18 cellular contexts compared by ENCODE assay signal in the genomic region with DNA sequence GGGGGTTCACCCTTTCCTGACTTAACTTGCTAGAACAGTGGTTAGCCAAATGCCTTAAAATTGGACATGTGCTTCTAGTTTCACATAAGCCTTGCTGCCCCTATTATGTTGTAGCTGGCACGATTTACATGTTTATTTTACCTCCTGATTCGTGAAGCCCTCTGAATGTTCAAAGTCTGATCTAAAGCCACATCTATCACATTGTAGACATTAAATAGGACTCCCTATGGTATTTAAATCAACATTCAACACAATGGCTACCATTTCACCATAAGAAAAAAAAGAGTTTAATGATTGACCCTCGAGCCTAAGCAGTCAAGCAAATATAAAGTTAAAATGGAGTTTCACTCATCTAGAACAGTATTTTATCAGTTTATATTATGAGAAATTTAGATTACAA.
DNase-seq lines count a peak whose midpoint lies in the region; TF ChIP-seq lines count a peak whose summit lies in the region.
"Had no signal": no experiment of that assay in that cellular context is flagged by ENCODE, and none has a peak within 500 bp of the region (broad histone marks: within the 10 kb centered on the region; RNA-seq: fewer than 3 reads in every experiment).

No MANE protein-coding gene starts in this region.

- no peaks in the 10 kb centered on the region for H3K9me3 ChIP-seq in HEK293 (ENCODE audit: control insufficient read depth, insufficient read depth, low read depth, low read length)
- no peaks in the 10 kb centered on the region for H3K9me3 ChIP-seq in MG63
- H3K9me3 ChIP-seq: Caco-2, SK-N-SH had no signal

- TF ChIP-seq CTCF in HEK293 (tag by site-specific recombination; IDR thresholded peaks at IDR 0.05) = no peak

- POLR2A ChIA-PET in HEK293 (lab: Yijun Ruan, JAX) = no interaction called here

- CTCF ChIA-PET in HEK293 (lab: Yijun Ruan, JAX) = interaction anchor here (0.6 kb wide), 1 partner anchor 49 kb away, joined by 3 read pairs; no protein-coding TSS in a partner anchor

- DNase-seq in NCI-H345 treated with DMSO at 0.1 percent for 48 hours (lab: John Stamatoyannopoulos, UW; ENCODE audit: unreplicated experiment) = peak; percentile 17
- peak; percentile 14 for DNase-seq in fibroblast of peridontal ligament (ENCODE audit: extremely low read depth)
- peak; percentile 74 for DNase-seq in smooth muscle cell of the brain vasculature (ENCODE audit: low read depth, low spot score)
- DNase-seq in KG1 (lab: John Stamatoyannopoulos, UW) = no peak
- no peak for DNase-seq in MG63
- DNase-seq in stimulated activated CD4-positive, alpha-beta T cell treated with anti-CD3 and anti-CD28 coated beads, Interleukin-2, amount 100 ng/mL, for 24 hours = no peak
- DNase-seq: Caco-2; CD4-positive, alpha-beta T cell; GDM1; HFFc6; NCI-H1105; NCI-H146; NCI-H2029; NCI-H774; SIG-M5; SK-N-SH had no signal

- H3K36me3 ChIP-seq in HEK293 (ENCODE audit: control insufficient read depth in 2 of 2, insufficient read depth in 1 of 2, low read length in 2 of 2) = no peaks in the 10 kb centered on the region
- no peaks in the 10 kb centered on the region for H3K36me3 ChIP-seq in MG63

- peaks cover 12% of the 10 kb centered on the region for H3K4me1 ChIP-seq in HEK293 (ENCODE audit: control insufficient read depth, insufficient read depth, low read length)
- H3K4me1 ChIP-seq: Caco-2 had no signal

- no peak overlapping the region for H3K4me3 ChIP-seq in HEK293 (ENCODE audit: low read depth, low read length)
- no peak overlapping the region for H3K4me3 ChIP-seq in MG63

- H3K27me3 ChIP-seq in MG63 = no peaks in the 10 kb centered on the region

- H3K27ac ChIP-seq in HEK293 (ENCODE audit: extremely low read depth, low read depth, low read length) = 0 out of 2 replicates have a peak overlapping the region, but pooled peaks have one; percentile 24
- H3K27ac ChIP-seq: KMS-11 had no signal

TF ChIP-seq in HEK293, 187 proteins besides CTCF, POLR2A, EP300 and RAD21 (continues in another document):
- TF ChIP-seq ZNF37A (tag by site-specific recombination; IDR thresholded peaks at IDR 0.05) (no peak), ZNF514 (tag by site-specific recombination; IDR thresholded peaks at IDR 0.05) (no peak), SALL2 (tag by site-specific recombination; IDR thresholded peaks at IDR 0.05; ENCODE audit: borderline replicate concordance) (no peak), HOXD13 (CRISPR knock-in tag; IDR thresholded peaks at IDR 0.05; ENCODE audit: borderline replicate concordance) (no peak), ZNF274 (IDR thresholded peaks at IDR 0.05; ENCODE audit: low read length) (no peak), ZNF274 (tag by site-specific recombination; IDR thresholded peaks at IDR 0.05; ENCODE audit: borderline replicate concordance) (no peak), ZNF791 (tag by site-specific recombination; IDR thresholded peaks at IDR 0.05) (no peak), IKZF3 (tag by site-specific recombination; IDR thresholded peaks at IDR 0.05) (no peak), ZNF561 (tag by site-specific recombination; IDR thresholded peaks at IDR 0.05; ENCODE audit: borderline replicate concordance) (no peak), ZNF24 (tag by site-specific recombination; IDR thresholded peaks at IDR 0.05) (no peak), ZNF48 (tag by site-specific recombination; IDR thresholded peaks at IDR 0.05) (no peak), ZNF747 (tag by site-specific recombination; IDR thresholded peaks at IDR 0.05) (no peak), ZFP3 (tag by site-specific recombination; IDR thresholded peaks at IDR 0.05; ENCODE audit: low read depth) (no peak), ZNF544 (tag by site-specific recombination; IDR thresholded peaks at IDR 0.05) (no peak), RBAK (tag by site-specific recombination; IDR thresholded peaks at IDR 0.05) (no peak), HOXC10 (CRISPR knock-in tag; IDR thresholded peaks at IDR 0.05) (no peak), ZBTB1 (tag by site-specific recombination; IDR thresholded peaks at IDR 0.05) (no peak), OSR2 (tag by site-specific recombination; IDR thresholded peaks at IDR 0.05) (peak; percentile 62), ZNF837 (tag by site-specific recombination; IDR thresholded peaks at IDR 0.05) (no peak), ZSCAN30 (tag by site-specific recombination; IDR thresholded peaks at IDR 0.05) (0 out of 2 replicates have a peak, but pooled peaks have one; percentile 35), ZNF473 (tag by site-specific recombination; IDR thresholded peaks at IDR 0.05) (no peak), ZNF23 (tag by site-specific recombination; IDR thresholded peaks at IDR 0.05; ENCODE audit: borderline replicate concordance) (no peak), KLF7 (tag by site-specific recombination; IDR thresholded peaks at IDR 0.05; ENCODE audit: borderline replicate concordance) (no peak), ZIC2 (tag by site-specific recombination; IDR thresholded peaks at IDR 0.05) (peak; percentile 33), REPIN1 (tag by site-specific recombination; IDR thresholded peaks at IDR 0.05; ENCODE audit: low read depth) (no peak), ZNF416 (tag by site-specific recombination; IDR thresholded peaks at IDR 0.05) (no peak)
- TF ChIP-seq, protein P1, sequence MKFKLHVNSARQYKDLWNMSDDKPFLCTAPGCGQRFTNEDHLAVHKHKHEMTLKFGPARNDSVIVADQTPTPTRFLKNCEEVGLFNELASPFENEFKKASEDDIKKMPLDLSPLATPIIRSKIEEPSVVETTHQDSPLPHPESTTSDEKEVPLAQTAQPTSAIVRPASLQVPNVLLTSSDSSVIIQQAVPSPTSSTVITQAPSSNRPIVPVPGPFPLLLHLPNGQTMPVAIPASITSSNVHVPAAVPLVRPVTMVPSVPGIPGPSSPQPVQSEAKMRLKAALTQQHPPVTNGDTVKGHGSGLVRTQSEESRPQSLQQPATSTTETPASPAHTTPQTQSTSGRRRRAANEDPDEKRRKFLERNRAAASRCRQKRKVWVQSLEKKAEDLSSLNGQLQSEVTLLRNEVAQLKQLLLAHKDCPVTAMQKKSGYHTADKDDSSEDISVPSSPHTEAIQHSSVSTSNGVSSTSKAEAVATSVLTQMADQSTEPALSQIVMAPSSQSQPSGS (tag by site-specific recombination; IDR thresholded peaks at IDR 0.05; ENCODE audit: low read depth) = no peak
- TF ChIP-seq, protein P2, sequence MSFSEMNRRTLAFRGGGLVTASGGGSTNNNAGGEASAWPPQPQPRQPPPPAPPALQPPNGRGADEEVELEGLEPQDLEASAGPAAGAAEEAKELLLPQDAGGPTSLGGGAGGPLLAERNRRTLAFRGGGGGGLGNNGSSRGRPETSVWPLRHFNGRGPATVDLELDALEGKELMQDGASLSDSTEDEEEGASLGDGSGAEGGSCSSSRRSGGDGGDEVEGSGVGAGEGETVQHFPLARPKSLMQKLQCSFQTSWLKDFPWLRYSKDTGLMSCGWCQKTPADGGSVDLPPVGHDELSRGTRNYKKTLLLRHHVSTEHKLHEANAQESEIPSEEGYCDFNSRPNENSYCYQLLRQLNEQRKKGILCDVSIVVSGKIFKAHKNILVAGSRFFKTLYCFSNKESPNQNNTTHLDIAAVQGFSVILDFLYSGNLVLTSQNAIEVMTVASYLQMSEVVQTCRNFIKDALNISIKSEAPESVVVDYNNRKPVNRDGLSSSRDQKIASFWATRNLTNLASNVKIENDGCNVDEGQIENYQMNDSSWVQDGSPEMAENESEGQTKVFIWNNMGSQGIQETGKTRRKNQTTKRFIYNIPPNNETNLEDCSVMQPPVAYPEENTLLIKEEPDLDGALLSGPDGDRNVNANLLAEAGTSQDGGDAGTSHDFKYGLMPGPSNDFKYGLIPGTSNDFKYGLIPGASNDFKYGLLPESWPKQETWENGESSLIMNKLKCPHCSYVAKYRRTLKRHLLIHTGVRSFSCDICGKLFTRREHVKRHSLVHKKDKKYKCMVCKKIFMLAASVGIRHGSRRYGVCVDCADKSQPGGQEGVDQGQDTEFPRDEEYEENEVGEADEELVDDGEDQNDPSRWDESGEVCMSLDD (tag by site-specific recombination; IDR thresholded peaks at IDR 0.05) = no peak
- TF ChIP-seq, protein P3, sequence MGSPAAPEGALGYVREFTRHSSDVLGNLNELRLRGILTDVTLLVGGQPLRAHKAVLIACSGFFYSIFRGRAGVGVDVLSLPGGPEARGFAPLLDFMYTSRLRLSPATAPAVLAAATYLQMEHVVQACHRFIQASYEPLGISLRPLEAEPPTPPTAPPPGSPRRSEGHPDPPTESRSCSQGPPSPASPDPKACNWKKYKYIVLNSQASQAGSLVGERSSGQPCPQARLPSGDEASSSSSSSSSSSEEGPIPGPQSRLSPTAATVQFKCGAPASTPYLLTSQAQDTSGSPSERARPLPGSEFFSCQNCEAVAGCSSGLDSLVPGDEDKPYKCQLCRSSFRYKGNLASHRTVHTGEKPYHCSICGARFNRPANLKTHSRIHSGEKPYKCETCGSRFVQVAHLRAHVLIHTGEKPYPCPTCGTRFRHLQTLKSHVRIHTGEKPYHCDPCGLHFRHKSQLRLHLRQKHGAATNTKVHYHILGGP (tag by site-specific recombination; IDR thresholded peaks at IDR 0.05) = no peak
- TF ChIP-seq, protein P4, sequence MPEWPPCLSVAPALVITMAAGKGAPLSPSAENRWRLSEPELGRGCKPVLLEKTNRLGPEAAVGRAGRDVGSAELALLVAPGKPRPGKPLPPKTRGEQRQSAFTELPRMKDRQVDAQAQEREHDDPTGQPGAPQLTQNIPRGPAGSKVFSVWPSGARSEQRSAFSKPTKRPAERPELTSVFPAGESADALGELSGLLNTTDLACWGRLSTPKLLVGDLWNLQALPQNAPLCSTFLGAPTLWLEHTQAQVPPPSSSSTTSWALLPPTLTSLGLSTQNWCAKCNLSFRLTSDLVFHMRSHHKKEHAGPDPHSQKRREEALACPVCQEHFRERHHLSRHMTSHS (tag by site-specific recombination; IDR thresholded peaks at IDR 0.05) = no peak
- TF ChIP-seq, protein P5, sequence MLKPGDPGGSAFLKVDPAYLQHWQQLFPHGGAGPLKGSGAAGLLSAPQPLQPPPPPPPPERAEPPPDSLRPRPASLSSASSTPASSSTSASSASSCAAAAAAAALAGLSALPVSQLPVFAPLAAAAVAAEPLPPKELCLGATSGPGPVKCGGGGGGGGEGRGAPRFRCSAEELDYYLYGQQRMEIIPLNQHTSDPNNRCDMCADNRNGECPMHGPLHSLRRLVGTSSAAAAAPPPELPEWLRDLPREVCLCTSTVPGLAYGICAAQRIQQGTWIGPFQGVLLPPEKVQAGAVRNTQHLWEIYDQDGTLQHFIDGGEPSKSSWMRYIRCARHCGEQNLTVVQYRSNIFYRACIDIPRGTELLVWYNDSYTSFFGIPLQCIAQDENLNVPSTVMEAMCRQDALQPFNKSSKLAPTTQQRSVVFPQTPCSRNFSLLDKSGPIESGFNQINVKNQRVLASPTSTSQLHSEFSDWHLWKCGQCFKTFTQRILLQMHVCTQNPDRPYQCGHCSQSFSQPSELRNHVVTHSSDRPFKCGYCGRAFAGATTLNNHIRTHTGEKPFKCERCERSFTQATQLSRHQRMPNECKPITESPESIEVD (tag by site-specific recombination; IDR thresholded peaks at IDR 0.05) = peak; percentile 57

Comparison
In these comparisons a context has a peak if more than half of its experiments do, and no peak if none do; other contexts are left out.
1. DNase-seq: peak in NCI-H345 treated with DMSO at 0.1 percent for 48 hours (single experiment), fibroblast of peridontal ligament (single experiment) and smooth muscle cell of the brain vasculature (single experiment); none in KG1 (single experiment), MG63 (single experiment) and stimulated activated CD4-positive, alpha-beta T cell treated with anti-CD3 and anti-CD28 coated beads, Interleukin-2, amount 100 ng/mL, for 24 hours (0 of 2).